In the genomic region with DNA sequence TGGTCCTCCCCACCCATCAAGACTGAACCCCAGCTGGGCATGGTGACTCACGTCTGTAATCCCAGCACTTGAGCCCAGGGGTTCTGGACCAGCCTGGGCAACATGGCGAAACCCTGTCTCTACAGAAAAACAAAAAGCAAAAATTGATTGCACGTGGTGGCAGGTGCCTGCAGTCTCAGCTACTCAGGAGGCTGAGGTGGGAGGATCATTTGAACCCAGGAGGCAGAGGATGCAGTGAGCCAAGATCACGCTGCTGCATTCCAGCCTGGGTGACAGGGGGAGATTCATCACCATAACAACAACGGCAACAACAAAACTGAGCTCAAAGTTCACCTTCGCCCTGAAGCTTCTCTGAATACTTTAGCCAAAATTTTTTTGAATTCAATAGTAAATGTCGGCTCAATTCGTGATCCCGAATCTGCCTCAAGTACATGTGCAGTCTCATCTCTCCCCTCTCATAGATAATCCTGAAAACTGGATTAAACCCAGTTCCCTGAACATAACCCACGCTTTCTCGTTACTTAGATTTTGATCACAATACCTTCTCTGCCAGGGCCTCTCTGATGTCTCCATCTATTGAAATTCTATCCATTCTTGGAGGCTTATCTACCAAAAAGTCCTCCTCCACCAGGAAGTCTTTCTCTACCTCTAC, we compare ENCODE assay signal across 24 cellular contexts.
"Had no signal": no experiment of that assay in that cellular context is flagged by ENCODE, and none has a peak within 500 bp of the region (broad histone marks: within the 10 kb centered on the region; RNA-seq: fewer than 3 reads in every experiment).

No MANE protein-coding gene starts in this region.

- H3K9me3 ChIP-seq: SJSA1 had no signal

- H3K4me3 ChIP-seq: SJSA1 had no signal

- H3K4me1 ChIP-seq: SJSA1 had no signal

- ATAC-seq: activated CD8-positive, alpha-beta memory T cell treated with anti-CD3 and anti-CD28 coated beads, Interleukin-2, amount 10 ng/mL, durations not matched to agents 7 days and 5 days; activated T-helper 17 cell treated with anti-CD3 and anti-CD28 coated beads, Interleukin-2, amount 50 U/mL, for 72 hours; PC-3 had no signal

- H3K27me3 ChIP-seq: SJSA1 had no signal

- DNase-seq: activated B cell treated with CpG ODN at 0.5 μM for 24 hours; activated CD4-positive, alpha-beta T cell treated with anti-CD3 and anti-CD28 coated beads for 1 hour; activated CD4-positive, alpha-beta T cell treated with anti-CD3 and anti-CD28 coated beads, Interleukin-2, amount 10 ng/mL, durations not matched to agents 24 days and 14 days; activated CD4-positive, alpha-beta T cell treated with anti-CD3 and anti-CD28 coated beads, Interleukin-2, amount 50 U/mL, for 48 hours; activated CD8-positive, alpha-beta memory T cell treated with anti-CD3 and anti-CD28 coated beads, Interleukin-2, amount 10 ng/mL, durations not matched to agents 7 days and 5 days; activated gamma-delta T cell; activated naive CD4-positive, alpha-beta T cell treated with anti-CD3 and anti-CD28 coated beads for 36 hours; activated T-cell treated with anti-CD3 and anti-CD28 coated beads, Interleukin-2, amount 50 U/mL, for 48 hours; amygdala; Kasumi-1; NCI-H1092; NCI-H1417; NCI-H1930; NCI-H2107; NCI-H2171 treated with DMSO at 0.1 percent for 48 hours; NCI-H226; NCI-H526 treated with DMSO at 0.1 percent for 48 hours; PC-3; SHP77; T-helper 9 cell had no signal

- H3K36me3 ChIP-seq: SJSA1 had no signal

- H3K27ac ChIP-seq: SJSA1 had no signal

- FAIRE-seq: astrocyte, RCC 7860 had no signal
